Comparison of ENCODE assay signal across 14 cellular contexts in genomic region chr2:43749583-43749982, GRCh38. TPM values are rescaled to one million over a fixed set of nuclear protein-coding genes. Genes with fewer than 3 reads are reported as not detected.
DNase-seq lines count a peak whose midpoint lies in the region; TF ChIP-seq lines count a peak whose summit lies in the region.
"Had no signal": no experiment of that assay in that cellular context is flagged by ENCODE, and none has a peak within 500 bp of the region (broad histone marks: within the 10 kb centered on the region; RNA-seq: fewer than 3 reads in every experiment).

No MANE protein-coding gene starts in this region.

- no peak for TF ChIP-seq POLR2A in esophagus muscularis mucosa (IDR thresholded peaks at IDR 0.05; ENCODE audit: low read depth)

- no peaks in the 10 kb centered on the region for H3K27me3 ChIP-seq in esophagus muscularis mucosa

- H3K9me3 ChIP-seq in esophagus muscularis mucosa: no peaks in the 10 kb centered on the region

- DNase-seq in Ammon's horn (ENCODE audit: low spot score) (peak; percentile 8), NCI-H69 (lab: John Stamatoyannopoulos, UW) (peak; percentile 1), esophagus muscularis mucosa (ENCODE audit: extremely low spot score) (no peak), retinal pigment epithelial cell (ENCODE audit: low read depth) (peak; percentile 66), 8988T (no peak), RWPE1 (ENCODE audit: low spot score) (no peak), mucosa of gallbladder (ENCODE audit: low spot score) (no peak)
- DNase-seq: DMS 273 treated with DMSO at 0.1 percent for 48 hours, GM23248, NCI-H187 treated with DMSO at 0.1 percent for 48 hours, NCI-H446, NCI-H748 treated with DMSO at 0.1 percent for 48 hours, PC-3 had no signal

- no peak overlapping the region for H3K4me3 ChIP-seq in esophagus muscularis mucosa
- no peak overlapping the region for H3K4me3 ChIP-seq in retinal pigment epithelial cell (ENCODE audit: low read length)
- H3K4me3 ChIP-seq: GM23248 had no signal

- CTCF ChIA-PET in RWPE1 (lab: Yijun Ruan, JAX): no interaction called here

- peak overlapping the region; percentile 15 to 62 (median 40) for H3K27ac ChIP-seq in esophagus muscularis mucosa (replicated peaks in 1 of 4)
- no peak overlapping the region for H3K27ac ChIP-seq in RWPE1
- H3K27ac ChIP-seq: C4-2B, GM23248 had no signal

- peaks cover 0 to 39% (median 33%) of the 10 kb centered on the region in 4 donors for H3K4me1 ChIP-seq in esophagus muscularis mucosa

- H3K36me3 ChIP-seq in esophagus muscularis mucosa: no peaks in the 10 kb centered on the region

- 58% methylated on average over 3 of the region's 3 CpGs for WGBS in esophagus muscularis mucosa

- POLR2A ChIA-PET in RWPE1 (lab: Yijun Ruan, JAX; ENCODE audit: low non-redundant PET): no interaction called here

- intact Hi-C loops in esophagus muscularis mucosa (cut with DNase I): no loop called here

- no peak for TF ChIP-seq CTCF in esophagus muscularis mucosa (IDR thresholded peaks at IDR 0.05)
- TF ChIP-seq CTCF in retinal pigment epithelial cell (conservative IDR thresholded peaks at IDR 0.05; ENCODE audit: low read depth, low read length): no peak
- TF ChIP-seq CTCF in RWPE1 (conservative IDR thresholded peaks at IDR 0.05; ENCODE audit: low read depth): no peak

- TF ChIP-seq EP300 in esophagus muscularis mucosa (IDR thresholded peaks at IDR 0.05): no peak

RNA-seq across cellular contexts. Expression of gene DYNC2LI1, which starts 24.3 kb away (rescaled TPM):
- total RNA-seq in esophagus muscularis mucosa (10 to 100 TPM; 15.6 to 19.1 (median 17.7) TPM), mucosa of gallbladder (26.2 TPM)

Comparison
In these comparisons a context has a peak if more than half of its experiments do, and no peak if none do; other contexts are left out.
1. DNase-seq: peak in Ammon's horn (single experiment), NCI-H69 (single experiment) and retinal pigment epithelial cell (single experiment); none in esophagus muscularis mucosa (single experiment), 8988T (single experiment), RWPE1 (single experiment) and mucosa of gallbladder (single experiment).